10 cellular contexts compared by ENCODE assay signal in genomic region chr4:87025614-87026041, GRCh38.
A peak's percentile ranks its signal among the peaks of the same experiment; 100 is the strongest.
DNase-seq lines count a peak whose midpoint lies in the region; ATAC-seq and TF ChIP-seq lines count a peak whose summit lies in the region.
"Had no signal": no experiment of that assay in that cellular context is flagged by ENCODE, and none has a peak within 500 bp of the region (broad histone marks: within the 10 kb centered on the region; RNA-seq: fewer than 3 reads in every experiment).

No MANE protein-coding gene starts in this region.

- H3K27me3 Mint-ChIP-seq in Caco-2 (ENCODE audit: insufficient read depth, unreplicated experiment): no peaks in the 10 kb centered on the region
- H3K27me3 Mint-ChIP-seq in natural killer cell treated with Interleukin-12 subunit alpha and Interleukin-12 subunit beta and Interleukin-15 and Interleukin-18, amount 100 ng/mL, for 72 hours: no peaks in the 10 kb centered on the region
- no peaks in the 10 kb centered on the region for H3K27me3 Mint-ChIP-seq in effector memory CD8-positive, alpha-beta T cell

- intact Hi-C loops in Caco-2 (cut with micrococcal nuclease; ENCODE audit: unreplicated experiment): loop anchor here (1.0 to 10.0 kb wide), 6 partner anchors 13 to 199 kb away; partner anchors contain the start of gene KLHL8

- ATAC-seq in GM19463 (IDR thresholded peaks at IDR 0.05; ENCODE audit: unreplicated experiment) (peak; percentile 87), HG03196 (IDR thresholded peaks at IDR 0.05; ENCODE audit: unreplicated experiment) (peak; percentile 76)
- no peak for ATAC-seq in natural killer cell treated with Interleukin-12 subunit alpha and Interleukin-12 subunit beta and Interleukin-15 and Interleukin-18, amount 100 ng/mL, for 72 hours
- no peak for ATAC-seq in effector memory CD8-positive, alpha-beta T cell (replicated peaks)
- ATAC-seq: left ventricle myocardium superior had no signal

- TF ChIP-seq CTCF in Caco-2 (IDR thresholded peaks at IDR 0.05; ENCODE audit: insufficient read depth in 1 of 2, low read depth in 1 of 2, low read length in 1 of 2, severe bottlenecking in 1 of 2, unreplicated experiment in 1 of 2): no peak

- no peaks in the 10 kb centered on the region for H3K36me3 ChIP-seq in Caco-2 (ENCODE audit: control insufficient read depth, insufficient read depth, low read length)

- no peaks in the 10 kb centered on the region for H3K9me3 Mint-ChIP-seq in Caco-2 (ENCODE audit: unreplicated experiment)
- no peaks in the 10 kb centered on the region for H3K9me3 Mint-ChIP-seq in natural killer cell treated with Interleukin-12 subunit alpha and Interleukin-12 subunit beta and Interleukin-15 and Interleukin-18, amount 100 ng/mL, for 72 hours
- H3K9me3 Mint-ChIP-seq in effector memory CD8-positive, alpha-beta T cell: no peaks in the 10 kb centered on the region

- H3K36me3 Mint-ChIP-seq in Caco-2 (ENCODE audit: insufficient read depth, unreplicated experiment): peaks cover 5% of the 10 kb centered on the region
- no peaks in the 10 kb centered on the region for H3K36me3 Mint-ChIP-seq in natural killer cell treated with Interleukin-12 subunit alpha and Interleukin-12 subunit beta and Interleukin-15 and Interleukin-18, amount 100 ng/mL, for 72 hours
- H3K36me3 Mint-ChIP-seq in effector memory CD8-positive, alpha-beta T cell (ENCODE audit: insufficient read depth): peaks cover 13% of the 10 kb centered on the region

- peak overlapping the region; percentile 54 for H3K4me3 Mint-ChIP-seq in Caco-2 (ENCODE audit: unreplicated experiment)
- no peak overlapping the region for H3K4me3 Mint-ChIP-seq in natural killer cell treated with Interleukin-12 subunit alpha and Interleukin-12 subunit beta and Interleukin-15 and Interleukin-18, amount 100 ng/mL, for 72 hours
- H3K4me3 Mint-ChIP-seq in effector memory CD8-positive, alpha-beta T cell: no peak overlapping the region

- BruUV-seq in Caco-2 (replicated peaks; lab: Mats Ljungman, UMichigan): no TSS peak

- no peaks in the 10 kb centered on the region for H3K9me3 ChIP-seq in Caco-2

- H3K4me1 Mint-ChIP-seq in Caco-2 (ENCODE audit: low read depth, unreplicated experiment): peaks cover 29% of the 10 kb centered on the region
- peaks cover 33 to 36% of the 10 kb centered on the region in 2 donors for H3K4me1 Mint-ChIP-seq in natural killer cell treated with Interleukin-12 subunit alpha and Interleukin-12 subunit beta and Interleukin-15 and Interleukin-18, amount 100 ng/mL, for 72 hours (ENCODE audit: low read depth in 2 of 2)
- H3K4me1 Mint-ChIP-seq in effector memory CD8-positive, alpha-beta T cell (ENCODE audit: low read depth in 2 of 2): peaks cover 40 to 59% of the 10 kb centered on the region in 2 donors

- CTCF ChIA-PET in Caco-2 (lab: Charles Lee): interaction anchor here (0.7 kb wide), 1 partner anchor 18 kb away, joined by 10 read pairs; no protein-coding TSS in a partner anchor

- no peaks in the 10 kb centered on the region for H3K27me3 ChIP-seq in Caco-2 (replicated peaks; ENCODE audit: control insufficient read depth, insufficient read depth, low read length)

- POLR2A ChIA-PET in Caco-2 (lab: Charles Lee): interaction anchor here (0.6 kb wide), 1 partner anchor 9 kb away, joined by 4 read pairs; no protein-coding TSS in a partner anchor

- peak overlapping the region; percentile 50 for H3K27ac Mint-ChIP-seq in Caco-2 (ENCODE audit: unreplicated experiment)
- no peak overlapping the region for H3K27ac Mint-ChIP-seq in natural killer cell treated with Interleukin-12 subunit alpha and Interleukin-12 subunit beta and Interleukin-15 and Interleukin-18, amount 100 ng/mL, for 72 hours
- no peak overlapping the region for H3K27ac Mint-ChIP-seq in effector memory CD8-positive, alpha-beta T cell

- H3K4me1 ChIP-seq in Caco-2: peaks cover 57% of the 10 kb centered on the region

- no peak overlapping the region; the same call in 1 of the 2 replicates for H3K4me3 ChIP-seq in Caco-2 (ENCODE audit: low read depth, low read length)

- DNase-seq in Caco-2 (peak; percentile 91 to 92), left kidney (ENCODE audit: low read depth, low spot score) (peak; percentile 73), NCI-H1436 (lab: John Stamatoyannopoulos, UW) (no peak), NCI-H82 (lab: John Stamatoyannopoulos, UW) (no peak)
- no peak for DNase-seq in natural killer cell treated with Interleukin-12 subunit alpha and Interleukin-12 subunit beta and Interleukin-15 and Interleukin-18, amount 100 ng/mL, for 72 hours (ENCODE audit: low spot score)
- no peak for DNase-seq in effector memory CD8-positive, alpha-beta T cell
- DNase-seq: C1 segment of cervical spinal cord, left ventricle myocardium superior had no signal

Comparison
In these comparisons a context has a peak if more than half of its experiments do, and no peak if none do; other contexts are left out.
1. DNase-seq: peak in Caco-2 (2 of 2) and left kidney (single experiment); none in NCI-H1436 (single experiment), NCI-H82 (single experiment), natural killer cell treated with Interleukin-12 subunit alpha and Interleukin-12 subunit beta and Interleukin-15 and Interleukin-18, amount 100 ng/mL, for 72 hours (single experiment) and effector memory CD8-positive, alpha-beta T cell (0 of 3).
2. ATAC-seq: peak in GM19463 (single experiment) and HG03196 (single experiment); none in natural killer cell treated with Interleukin-12 subunit alpha and Interleukin-12 subunit beta and Interleukin-15 and Interleukin-18, amount 100 ng/mL, for 72 hours (0 of 2) and effector memory CD8-positive, alpha-beta T cell (single experiment).